Comparison of ENCODE assay signal across 1 cellular context in genomic region chr20:30499123-30499522, GRCh38.
TF ChIP-seq lines count a peak whose summit lies in the region.

No MANE protein-coding gene starts in this region.

TF ChIP-seq in GM23338, 12 proteins besides CTCF, POLR2A, EP300 and RAD21 (continued from another document):
- TF ChIP-seq, protein P1, sequence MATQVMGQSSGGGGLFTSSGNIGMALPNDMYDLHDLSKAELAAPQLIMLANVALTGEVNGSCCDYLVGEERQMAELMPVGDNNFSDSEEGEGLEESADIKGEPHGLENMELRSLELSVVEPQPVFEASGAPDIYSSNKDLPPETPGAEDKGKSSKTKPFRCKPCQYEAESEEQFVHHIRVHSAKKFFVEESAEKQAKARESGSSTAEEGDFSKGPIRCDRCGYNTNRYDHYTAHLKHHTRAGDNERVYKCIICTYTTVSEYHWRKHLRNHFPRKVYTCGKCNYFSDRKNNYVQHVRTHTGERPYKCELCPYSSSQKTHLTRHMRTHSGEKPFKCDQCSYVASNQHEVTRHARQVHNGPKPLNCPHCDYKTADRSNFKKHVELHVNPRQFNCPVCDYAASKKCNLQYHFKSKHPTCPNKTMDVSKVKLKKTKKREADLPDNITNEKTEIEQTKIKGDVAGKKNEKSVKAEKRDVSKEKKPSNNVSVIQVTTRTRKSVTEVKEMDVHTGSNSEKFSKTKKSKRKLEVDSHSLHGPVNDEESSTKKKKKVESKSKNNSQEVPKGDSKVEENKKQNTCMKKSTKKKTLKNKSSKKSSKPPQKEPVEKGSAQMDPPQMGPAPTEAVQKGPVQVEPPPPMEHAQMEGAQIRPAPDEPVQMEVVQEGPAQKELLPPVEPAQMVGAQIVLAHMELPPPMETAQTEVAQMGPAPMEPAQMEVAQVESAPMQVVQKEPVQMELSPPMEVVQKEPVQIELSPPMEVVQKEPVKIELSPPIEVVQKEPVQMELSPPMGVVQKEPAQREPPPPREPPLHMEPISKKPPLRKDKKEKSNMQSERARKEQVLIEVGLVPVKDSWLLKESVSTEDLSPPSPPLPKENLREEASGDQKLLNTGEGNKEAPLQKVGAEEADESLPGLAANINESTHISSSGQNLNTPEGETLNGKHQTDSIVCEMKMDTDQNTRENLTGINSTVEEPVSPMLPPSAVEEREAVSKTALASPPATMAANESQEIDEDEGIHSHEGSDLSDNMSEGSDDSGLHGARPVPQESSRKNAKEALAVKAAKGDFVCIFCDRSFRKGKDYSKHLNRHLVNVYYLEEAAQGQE (IDR thresholded peaks at IDR 0.05; ENCODE audit: unreplicated experiment) = no peak
- TF ChIP-seq JUNB (IDR thresholded peaks at IDR 0.05; ENCODE audit: unreplicated experiment) (no peak), ZNF331 (CRISPR knock-in tag; IDR thresholded peaks at IDR 0.05; ENCODE audit: low read depth) (no peak), NANOG (IDR thresholded peaks at IDR 0.05; ENCODE audit: borderline replicate concordance) (no peak), POLR2AphosphoS5 (IDR thresholded peaks at IDR 0.05; ENCODE audit: low read depth) (no peak), EZH2phosphoT487 (IDR thresholded peaks at IDR 0.05; ENCODE audit: unreplicated experiment) (no peak), STAT1 (IDR thresholded peaks at IDR 0.05; ENCODE audit: unreplicated experiment) (no peak), ETS1 (IDR thresholded peaks at IDR 0.05) (no peak)
- TF ChIP-seq, protein P2, sequence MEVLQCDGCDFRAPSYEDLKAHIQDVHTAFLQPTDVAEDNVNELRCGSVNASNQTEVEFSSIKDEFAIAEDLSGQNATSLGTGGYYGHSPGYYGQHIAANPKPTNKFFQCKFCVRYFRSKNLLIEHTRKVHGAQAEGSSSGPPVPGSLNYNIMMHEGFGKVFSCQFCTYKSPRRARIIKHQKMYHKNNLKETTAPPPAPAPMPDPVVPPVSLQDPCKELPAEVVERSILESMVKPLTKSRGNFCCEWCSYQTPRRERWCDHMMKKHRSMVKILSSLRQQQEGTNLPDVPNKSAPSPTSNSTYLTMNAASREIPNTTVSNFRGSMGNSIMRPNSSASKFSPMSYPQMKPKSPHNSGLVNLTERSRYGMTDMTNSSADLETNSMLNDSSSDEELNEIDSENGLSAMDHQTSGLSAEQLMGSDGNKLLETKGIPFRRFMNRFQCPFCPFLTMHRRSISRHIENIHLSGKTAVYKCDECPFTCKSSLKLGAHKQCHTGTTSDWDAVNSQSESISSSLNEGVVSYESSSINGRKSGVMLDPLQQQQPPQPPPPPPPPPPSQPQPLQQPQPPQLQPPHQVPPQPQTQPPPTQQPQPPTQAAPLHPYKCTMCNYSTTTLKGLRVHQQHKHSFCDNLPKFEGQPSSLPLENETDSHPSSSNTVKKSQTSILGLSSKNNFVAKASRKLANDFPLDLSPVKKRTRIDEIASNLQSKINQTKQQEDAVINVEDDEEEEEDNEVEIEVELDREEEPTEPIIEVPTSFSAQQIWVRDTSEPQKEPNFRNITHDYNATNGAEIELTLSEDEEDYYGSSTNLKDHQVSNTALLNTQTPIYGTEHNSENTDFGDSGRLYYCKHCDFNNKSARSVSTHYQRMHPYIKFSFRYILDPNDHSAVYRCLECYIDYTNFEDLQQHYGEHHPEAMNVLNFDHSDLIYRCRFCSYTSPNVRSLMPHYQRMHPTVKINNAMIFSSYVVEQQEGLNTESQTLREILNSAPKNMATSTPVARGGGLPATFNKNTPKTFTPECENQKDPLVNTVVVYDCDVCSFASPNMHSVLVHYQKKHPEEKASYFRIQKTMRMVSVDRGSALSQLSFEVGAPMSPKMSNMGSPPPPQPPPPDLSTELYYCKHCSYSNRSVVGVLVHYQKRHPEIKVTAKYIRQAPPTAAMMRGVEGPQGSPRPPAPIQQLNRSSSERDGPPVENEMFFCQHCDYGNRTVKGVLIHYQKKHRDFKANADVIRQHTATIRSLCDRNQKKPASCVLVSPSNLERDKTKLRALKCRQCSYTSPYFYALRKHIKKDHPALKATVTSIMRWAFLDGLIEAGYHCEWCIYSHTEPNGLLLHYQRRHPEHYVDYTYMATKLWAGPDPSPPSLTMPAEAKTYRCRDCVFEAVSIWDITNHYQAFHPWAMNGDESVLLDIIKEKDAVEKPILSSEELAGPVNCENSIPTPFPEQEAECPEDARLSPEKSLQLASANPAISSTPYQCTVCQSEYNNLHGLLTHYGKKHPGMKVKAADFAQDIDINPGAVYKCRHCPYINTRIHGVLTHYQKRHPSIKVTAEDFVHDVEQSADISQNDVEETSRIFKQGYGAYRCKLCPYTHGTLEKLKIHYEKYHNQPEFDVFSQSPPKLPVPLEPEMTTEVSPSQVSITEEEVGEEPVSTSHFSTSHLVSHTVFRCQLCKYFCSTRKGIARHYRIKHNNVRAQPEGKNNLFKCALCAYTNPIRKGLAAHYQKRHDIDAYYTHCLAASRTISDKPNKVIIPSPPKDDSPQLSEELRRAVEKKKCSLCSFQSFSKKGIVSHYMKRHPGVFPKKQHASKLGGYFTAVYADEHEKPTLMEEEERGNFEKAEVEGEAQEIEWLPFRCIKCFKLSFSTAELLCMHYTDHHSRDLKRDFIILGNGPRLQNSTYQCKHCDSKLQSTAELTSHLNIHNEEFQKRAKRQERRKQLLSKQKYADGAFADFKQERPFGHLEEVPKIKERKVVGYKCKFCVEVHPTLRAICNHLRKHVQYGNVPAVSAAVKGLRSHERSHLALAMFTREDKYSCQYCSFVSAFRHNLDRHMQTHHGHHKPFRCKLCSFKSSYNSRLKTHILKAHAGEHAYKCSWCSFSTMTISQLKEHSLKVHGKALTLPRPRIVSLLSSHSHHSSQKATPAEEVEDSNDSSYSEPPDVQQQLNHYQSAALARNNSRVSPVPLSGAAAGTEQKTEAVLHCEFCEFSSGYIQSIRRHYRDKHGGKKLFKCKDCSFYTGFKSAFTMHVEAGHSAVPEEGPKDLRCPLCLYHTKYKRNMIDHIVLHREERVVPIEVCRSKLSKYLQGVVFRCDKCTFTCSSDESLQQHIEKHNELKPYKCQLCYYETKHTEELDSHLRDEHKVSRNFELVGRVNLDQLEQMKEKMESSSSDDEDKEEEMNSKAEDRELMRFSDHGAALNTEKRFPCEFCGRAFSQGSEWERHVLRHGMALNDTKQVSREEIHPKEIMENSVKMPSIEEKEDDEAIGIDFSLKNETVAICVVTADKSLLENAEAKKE (CRISPR knock-in tag; IDR thresholded peaks at IDR 0.05) = no peak
TF ChIP-seq in GM23338: peak in this region for 0.
